ENCODE assay signal across 17 cellular contexts in the genomic region with DNA sequence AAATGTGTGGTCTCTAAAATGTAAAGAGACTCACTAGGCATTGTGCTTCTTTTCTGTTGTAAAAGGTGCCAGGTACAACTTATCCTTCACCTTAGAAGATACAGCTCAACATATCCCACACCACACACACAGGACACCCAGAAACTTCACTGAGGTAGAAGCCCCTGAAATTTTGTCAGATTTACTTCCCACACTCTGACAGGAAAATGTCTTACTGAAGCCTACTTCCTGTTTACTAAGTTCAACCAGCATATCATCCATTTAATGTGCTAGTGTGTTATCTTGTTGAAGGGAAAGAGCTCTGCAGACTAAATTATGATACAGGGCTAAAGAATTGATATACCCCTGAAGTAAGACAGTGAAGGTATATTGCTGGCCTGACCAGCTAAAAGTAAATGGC. TPM values are rescaled to one million over a fixed set of nuclear protein-coding genes. Genes with fewer than 3 reads are reported as not detected.
DNase-seq lines count a peak whose midpoint lies in the region; TF ChIP-seq lines count a peak whose summit lies in the region.
"Had no signal": no experiment of that assay in that cellular context is flagged by ENCODE, and none has a peak within 500 bp of the region (broad histone marks: within the 10 kb centered on the region; RNA-seq: fewer than 3 reads in every experiment).

No MANE protein-coding gene starts in this region.

- no peaks in the 10 kb centered on the region for H3K27me3 Mint-ChIP-seq in activated naive CD4-positive, alpha-beta T cell treated with anti-CD3 and anti-CD28 coated beads, Interleukin-2, amount 10 ng/mL, durations not matched to agents 7 days and 5 days
- no peaks in the 10 kb centered on the region for H3K27me3 Mint-ChIP-seq in activated naive CD8-positive, alpha-beta T cell treated with anti-CD3 and anti-CD28 coated beads for 36 hours
- H3K27me3 Mint-ChIP-seq in Caco-2 (ENCODE audit: insufficient read depth, unreplicated experiment) = peaks cover 5% of the 10 kb centered on the region

- POLR2A ChIA-PET in OCI-LY7 (lab: Charles Lee) (interaction anchor here (0.7 to 1.7 kb wide), 7 partner anchors 10 to 1581 kb away, joined by 3 to 8 read pairs (median 3); no protein-coding TSS in a partner anchor), Caco-2 (lab: Charles Lee) (no interaction called here)

- H3K79me2 ChIP-seq in OCI-LY7 (ENCODE audit: insufficient read depth, low read depth, low read length) = no peaks in the 10 kb centered on the region

- no peaks in the 10 kb centered on the region for H4K20me1 ChIP-seq in OCI-LY7 (ENCODE audit: insufficient read depth, low read length)

- DNase-seq in activated naive CD4-positive, alpha-beta T cell treated with anti-CD3 and anti-CD28 coated beads, Interleukin-2, amount 10 ng/mL, durations not matched to agents 7 days and 5 days = no peak
- DNase-seq in activated naive CD4-positive, alpha-beta T cell (lab: John Stamatoyannopoulos, UW) = no peak
- DNase-seq in OCI-LY7 (ENCODE audit: low spot score) = peak; percentile 56
- no peak for DNase-seq in activated naive CD8-positive, alpha-beta T cell treated with anti-CD3 and anti-CD28 coated beads for 36 hours
- DNase-seq in Caco-2 = no peak
- DNase-seq in activated gamma-delta T cell (lab: John Stamatoyannopoulos, UW) = no peak
- DNase-seq in EL = no peak
- DNase-seq: activated CD8-positive, alpha-beta memory T cell treated with anti-CD3 and anti-CD28 coated beads for 24 hours; head of caudate nucleus; Kasumi-1; NCI-H345; SJCRH30 had no signal

- BruUV-seq in OCI-LY7 (replicated peaks; lab: Mats Ljungman, UMichigan) = no TSS peak
- BruUV-seq in Caco-2 (replicated peaks; lab: Mats Ljungman, UMichigan) = no TSS peak

- H3K4me1 ChIP-seq in OCI-LY7 (ENCODE audit: insufficient read depth, low read length, poor library complexity, severe bottlenecking) (peaks cover 10% of the 10 kb centered on the region), thymus (ENCODE audit: control insufficient read depth, insufficient read depth, low read length) (peaks cover 6% of the 10 kb centered on the region), Caco-2 (no peaks in the 10 kb centered on the region)
- H3K4me1 ChIP-seq: SJCRH30, vagina had no signal

- H3K36me3 ChIP-seq in OCI-LY7 (ENCODE audit: insufficient read depth, low read length) (no peaks in the 10 kb centered on the region), thymus (ENCODE audit: control insufficient read depth, insufficient read depth) (no peaks in the 10 kb centered on the region), Caco-2 (ENCODE audit: control insufficient read depth, insufficient read depth, low read length) (no peaks in the 10 kb centered on the region)
- H3K36me3 ChIP-seq: SJCRH30, vagina had no signal

- peaks cover 16% of the 10 kb centered on the region for H3K4me1 Mint-ChIP-seq in activated naive CD4-positive, alpha-beta T cell treated with anti-CD3 and anti-CD28 coated beads, Interleukin-2, amount 10 ng/mL, durations not matched to agents 7 days and 5 days
- H3K4me1 Mint-ChIP-seq in activated naive CD8-positive, alpha-beta T cell treated with anti-CD3 and anti-CD28 coated beads for 36 hours = peaks cover 15% of the 10 kb centered on the region
- no peaks in the 10 kb centered on the region for H3K4me1 Mint-ChIP-seq in Caco-2 (ENCODE audit: low read depth, unreplicated experiment)

- H3K9me3 ChIP-seq in OCI-LY7 (ENCODE audit: low read length) (peaks cover 6% of the 10 kb centered on the region; the same call in 1 of the 2 replicates), thymus (ENCODE audit: control insufficient read depth) (no peaks in the 10 kb centered on the region), Caco-2 (no peaks in the 10 kb centered on the region)
- H3K9me3 ChIP-seq: SJCRH30, vagina had no signal

- H3K27ac ChIP-seq in OCI-LY7 (ENCODE audit: low read depth, low read length, poor library complexity, severe bottlenecking) (peak overlapping the region; percentile 38), thymus (ENCODE audit: low read depth) (peak overlapping the region; percentile 89)
- H3K27ac ChIP-seq: SJCRH30, vagina had no signal

- no peaks in the 10 kb centered on the region for H3K9me2 ChIP-seq in OCI-LY7 (ENCODE audit: insufficient read depth, low read length)

- H3K27me3 ChIP-seq in thymus (ENCODE audit: control insufficient read depth, insufficient read depth) (no peaks in the 10 kb centered on the region), Caco-2 (replicated peaks; ENCODE audit: control insufficient read depth, insufficient read depth, low read length) (no peaks in the 10 kb centered on the region)
- H3K27me3 ChIP-seq: SJCRH30, vagina had no signal

- H3K4me3 ChIP-seq in OCI-LY7 (ENCODE audit: low read depth, low read length, poor library complexity, severe bottlenecking) (peak overlapping the region; percentile 31), thymus (ENCODE audit: low read length) (no peak overlapping the region), Caco-2 (ENCODE audit: low read depth, low read length) (no peak overlapping the region)
- H3K4me3 ChIP-seq: SJCRH30, vagina had no signal

- H3K4me2 ChIP-seq in OCI-LY7 (ENCODE audit: low read length) = peak overlapping the region; percentile 46

- H3K27ac Mint-ChIP-seq in activated naive CD4-positive, alpha-beta T cell treated with anti-CD3 and anti-CD28 coated beads, Interleukin-2, amount 10 ng/mL, durations not matched to agents 7 days and 5 days = peak overlapping the region; percentile 79
- peak overlapping the region; percentile 51 for H3K27ac Mint-ChIP-seq in activated naive CD8-positive, alpha-beta T cell treated with anti-CD3 and anti-CD28 coated beads for 36 hours
- H3K27ac Mint-ChIP-seq in Caco-2 (ENCODE audit: unreplicated experiment) = no peak overlapping the region

- peaks cover 7% of the 10 kb centered on the region for H3K36me3 Mint-ChIP-seq in activated naive CD4-positive, alpha-beta T cell treated with anti-CD3 and anti-CD28 coated beads, Interleukin-2, amount 10 ng/mL, durations not matched to agents 7 days and 5 days
- H3K36me3 Mint-ChIP-seq in activated naive CD8-positive, alpha-beta T cell treated with anti-CD3 and anti-CD28 coated beads for 36 hours = peaks cover 6% of the 10 kb centered on the region
- H3K36me3 Mint-ChIP-seq in Caco-2 (ENCODE audit: insufficient read depth, unreplicated experiment) = no peaks in the 10 kb centered on the region

- CTCF ChIA-PET in activated naive CD4-positive, alpha-beta T cell treated with anti-CD3 and anti-CD28 coated beads, Interleukin-2, amount 10 ng/mL, durations not matched to agents 7 days and 5 days (lab: Charles Lee) = interaction anchor here (0.8 to 1.6 kb wide), 2 partner anchors 84 to 309 kb away, joined by 3 read pairs; a partner anchor contains a TSS
- CTCF ChIA-PET in OCI-LY7 (lab: Charles Lee; ENCODE audit: unreplicated experiment) (no interaction called here), Caco-2 (lab: Charles Lee) (no interaction called here)

- peak overlapping the region; percentile 99 for H2AFZ ChIP-seq in OCI-LY7 (ENCODE audit: low read length)

- intact Hi-C loops in OCI-LY7 (cut with micrococcal nuclease; ENCODE audit: unreplicated experiment) = no loop called here
- intact Hi-C loops in Caco-2 (cut with micrococcal nuclease; ENCODE audit: unreplicated experiment) = no loop called here

- peaks cover 6% of the 10 kb centered on the region for H3K9me3 Mint-ChIP-seq in activated naive CD4-positive, alpha-beta T cell treated with anti-CD3 and anti-CD28 coated beads, Interleukin-2, amount 10 ng/mL, durations not matched to agents 7 days and 5 days
- H3K9me3 Mint-ChIP-seq in activated naive CD8-positive, alpha-beta T cell treated with anti-CD3 and anti-CD28 coated beads for 36 hours = peaks cover 2% of the 10 kb centered on the region
- H3K9me3 Mint-ChIP-seq in Caco-2 (ENCODE audit: unreplicated experiment) = no peaks in the 10 kb centered on the region

- H3K4me3 Mint-ChIP-seq in activated naive CD4-positive, alpha-beta T cell treated with anti-CD3 and anti-CD28 coated beads, Interleukin-2, amount 10 ng/mL, durations not matched to agents 7 days and 5 days = no peak overlapping the region
- H3K4me3 Mint-ChIP-seq in activated naive CD8-positive, alpha-beta T cell treated with anti-CD3 and anti-CD28 coated beads for 36 hours = no peak overlapping the region
- H3K4me3 Mint-ChIP-seq in Caco-2 (ENCODE audit: unreplicated experiment) = no peak overlapping the region

- no peak for TF ChIP-seq CTCF in OCI-LY7 (conservative IDR thresholded peaks at IDR 0.05; ENCODE audit: low read length)
- TF ChIP-seq CTCF in Caco-2 (IDR thresholded peaks at IDR 0.05; ENCODE audit: insufficient read depth in 1 of 2, low read depth in 1 of 2, low read length in 1 of 2, severe bottlenecking in 1 of 2, unreplicated experiment in 1 of 2) = no peak

RNA-seq across cellular contexts. Expression of a gene that starts 39.9 kb away (rescaled TPM):
- not detected in 2 replicates for total RNA-seq in OCI-LY7 (2014; rRNA removed; shearing (Covaris generic))
- not detected in 2 replicates for total RNA-seq in OCI-LY7 (2022)
- total RNA-seq in activated naive CD8-positive, alpha-beta T cell treated with anti-CD3 and anti-CD28 coated beads for 36 hours = not detected
- polyA plus RNA-seq in thymus = 3.2 TPM
- total RNA-seq in Caco-2 (2022) = not detected in 2 replicates
- total RNA-seq: H1, mesenteric fat pad, SJCRH30, vagina had no signal
- polyA plus RNA-seq: AG04450, H1 had no signal
